In the genomic region with DNA sequence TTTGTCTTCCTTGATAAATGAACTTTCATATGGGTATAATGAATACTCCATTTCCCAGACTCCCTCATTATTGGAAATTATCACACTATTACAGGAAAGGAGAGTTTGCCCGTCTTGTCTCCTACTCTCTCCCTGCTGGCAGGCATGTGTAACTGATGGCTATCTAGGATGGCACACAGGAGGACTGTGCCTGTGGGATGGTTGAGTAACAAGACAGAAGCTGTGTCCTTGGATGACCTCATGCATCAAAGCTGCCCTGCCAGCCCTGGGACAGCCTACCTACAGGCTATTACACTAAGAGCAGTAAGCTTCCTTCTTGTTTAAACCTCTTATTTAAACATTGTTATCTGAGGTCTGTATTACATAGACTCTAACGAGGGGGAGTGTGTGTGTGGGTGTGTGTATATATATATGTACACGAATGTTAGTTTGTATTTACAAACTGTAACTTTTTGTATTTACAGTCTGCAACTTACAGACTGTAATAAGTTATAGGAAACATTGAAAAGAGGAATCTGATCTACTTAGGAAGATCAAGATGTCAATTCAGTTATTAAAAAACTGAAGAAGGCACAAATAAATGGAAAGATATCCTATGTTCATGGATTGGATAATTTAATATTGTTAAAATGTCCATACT, we compare ENCODE assay signal across 1 cellular context.
TF ChIP-seq lines count a peak whose summit lies in the region.

No MANE protein-coding gene starts in this region.

TF ChIP-seq in SK-N-SH, 30 proteins besides CTCF, POLR2A, EP300 and RAD21 (continued from another document):
- TF ChIP-seq GABPA (IDR thresholded peaks at IDR 0.05; ENCODE audit: low read depth) (no peak), EZH2phosphoT487 (IDR thresholded peaks at IDR 0.05; ENCODE audit: borderline replicate concordance, low read depth) (no peak), IRF3 (IDR thresholded peaks at IDR 0.05; ENCODE audit: low read depth, low read length) (no peak), CHD2 (IDR thresholded peaks at IDR 0.05; ENCODE audit: low read length, partially characterized antibody) (peak; percentile 88), FOXJ3 (CRISPR knock-in tag; IDR thresholded peaks at IDR 0.05) (peak; percentile 96), RXRA (IDR thresholded peaks at IDR 0.05; ENCODE audit: borderline replicate concordance, low read depth) (no peak), NFIC (IDR thresholded peaks at IDR 0.05; ENCODE audit: borderline replicate concordance) (no peak), FOSL2 (IDR thresholded peaks at IDR 0.05; ENCODE audit: borderline replicate concordance, low read depth) (no peak), ELF1 (IDR thresholded peaks at IDR 0.05) (no peak), MEF2A (IDR thresholded peaks at IDR 0.05; ENCODE audit: borderline replicate concordance, low read depth) (no peak)
- TF ChIP-seq, protein P1, sequence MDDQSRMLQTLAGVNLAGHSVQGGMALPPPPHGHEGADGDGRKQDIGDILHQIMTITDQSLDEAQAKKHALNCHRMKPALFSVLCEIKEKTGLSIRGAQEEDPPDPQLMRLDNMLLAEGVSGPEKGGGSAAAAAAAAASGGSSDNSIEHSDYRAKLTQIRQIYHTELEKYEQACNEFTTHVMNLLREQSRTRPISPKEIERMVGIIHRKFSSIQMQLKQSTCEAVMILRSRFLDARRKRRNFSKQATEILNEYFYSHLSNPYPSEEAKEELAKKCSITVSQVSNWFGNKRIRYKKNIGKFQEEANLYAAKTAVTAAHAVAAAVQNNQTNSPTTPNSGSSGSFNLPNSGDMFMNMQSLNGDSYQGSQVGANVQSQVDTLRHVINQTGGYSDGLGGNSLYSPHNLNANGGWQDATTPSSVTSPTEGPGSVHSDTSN (IDR thresholded peaks at IDR 0.05), result no peak
- TF ChIP-seq, protein P2, sequence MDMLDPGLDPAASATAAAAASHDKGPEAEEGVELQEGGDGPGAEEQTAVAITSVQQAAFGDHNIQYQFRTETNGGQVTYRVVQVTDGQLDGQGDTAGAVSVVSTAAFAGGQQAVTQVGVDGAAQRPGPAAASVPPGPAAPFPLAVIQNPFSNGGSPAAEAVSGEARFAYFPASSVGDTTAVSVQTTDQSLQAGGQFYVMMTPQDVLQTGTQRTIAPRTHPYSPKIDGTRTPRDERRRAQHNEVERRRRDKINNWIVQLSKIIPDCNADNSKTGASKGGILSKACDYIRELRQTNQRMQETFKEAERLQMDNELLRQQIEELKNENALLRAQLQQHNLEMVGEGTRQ (IDR thresholded peaks at IDR 0.05; ENCODE audit: borderline replicate concordance, low read depth, low read length), result no peak
